ENCODE assay signal across 29 cellular contexts in genomic region chr3:14716593-14716992, GRCh38. TPM values are rescaled to one million over a fixed set of nuclear protein-coding genes. Genes with fewer than 3 reads are reported as not detected.
A peak's percentile ranks its signal among the peaks of the same experiment; 100 is the strongest.
DNase-seq lines count a peak whose midpoint lies in the region; ATAC-seq and TF ChIP-seq lines count a peak whose summit lies in the region.
"Had no signal": no experiment of that assay in that cellular context is flagged by ENCODE, and none has a peak within 500 bp of the region (broad histone marks: within the 10 kb centered on the region; RNA-seq: fewer than 3 reads in every experiment).

No MANE protein-coding gene starts in this region.

- no peaks in the 10 kb centered on the region for H3K27me3 ChIP-seq in upper lobe of right lung
- H3K27me3 ChIP-seq: body of pancreas, thyroid gland had no signal

- H3K9me3 ChIP-seq in HEK293 (ENCODE audit: control insufficient read depth, insufficient read depth, low read depth, low read length) (no peaks in the 10 kb centered on the region), upper lobe of right lung (no peaks in the 10 kb centered on the region)
- H3K9me3 ChIP-seq: body of pancreas, thyroid gland had no signal

- POLR2A ChIA-PET in HEK293 (lab: Yijun Ruan, JAX), result no interaction called here

- peak; percentile 50 for DNase-seq in AG20443 (ENCODE audit: low spot score)
- DNase-seq in SW480 (ENCODE audit: low spot score), result peak; percentile 50
- no peak for DNase-seq in omental fat pad (ENCODE audit: low spot score)
- DNase-seq in upper lobe of right lung, result no peak
- DNase-seq in KBM-7, result no peak
- no peak for DNase-seq in G401 (ENCODE audit: low spot score)
- DNase-seq: ACHN; activated CD4-positive, alpha-beta T cell treated with anti-CD3 and anti-CD28 coated beads for 48 hours; activated CD8-positive, alpha-beta memory T cell treated with anti-CD3 and anti-CD28 coated beads for 24 hours; activated gamma-delta T cell treated with Interleukin-2 at 50 U/mL for 16 hours; activated naive CD8-positive, alpha-beta T cell treated with anti-CD3 and anti-CD28 coated beads, Interleukin-2, amount 50 U/mL, for 24 hours; activated T-cell treated with anti-CD3 and anti-CD28 coated beads, Interleukin-2, amount 50 U/mL, for 1 hour; body of pancreas; Calu3; dermis blood vessel endothelial cell; HCEC 1CT; Kasumi-1; naive thymus-derived CD8-positive, alpha-beta T cell; NCI-H1048; NCI-H1694; occipital lobe; stimulated activated naive CD8-positive, alpha-beta T cell treated with anti-CD3 and anti-CD28 coated beads, Interleukin-15, amount 100 ng/mL, for 72 hours; thyroid gland had no signal

- H3K4me1 ChIP-seq in HEK293 (ENCODE audit: control insufficient read depth, insufficient read depth, low read length) (no peaks in the 10 kb centered on the region), upper lobe of right lung (no peaks in the 10 kb centered on the region)
- H3K4me1 ChIP-seq: body of pancreas, thyroid gland had no signal

- H3K27ac ChIP-seq in HEK293 (ENCODE audit: extremely low read depth, low read depth, low read length) (no peak overlapping the region), upper lobe of right lung (no peak overlapping the region)
- H3K27ac ChIP-seq: body of pancreas, thyroid gland had no signal

- CTCF ChIA-PET in HEK293 (lab: Yijun Ruan, JAX), result interaction anchor here (0.7 kb wide), 1 partner anchor 45 kb away, joined by 4 read pairs; no protein-coding TSS in a partner anchor

- H3K36me3 ChIP-seq in HEK293 (ENCODE audit: control insufficient read depth in 2 of 2, insufficient read depth in 1 of 2, low read length in 2 of 2), result peaks cover 0 to 1% of the 10 kb centered on the region in 2 experiments; a peak in 1 of 3 replicates
- no peaks in the 10 kb centered on the region for H3K36me3 ChIP-seq in upper lobe of right lung
- H3K36me3 ChIP-seq: thyroid gland had no signal

- TF ChIP-seq CTCF in HEK293 (tag by site-specific recombination; IDR thresholded peaks at IDR 0.05) (no peak), omental fat pad (IDR thresholded peaks at IDR 0.05) (no peak), upper lobe of right lung (IDR thresholded peaks at IDR 0.05) (no peak)

- H3K4me3 ChIP-seq in HEK293 (ENCODE audit: low read depth, low read length) (no peak overlapping the region), upper lobe of right lung (no peak overlapping the region)
- H3K4me3 ChIP-seq: body of pancreas, thyroid gland had no signal

- peak; percentile 28 for ATAC-seq in omental fat pad (ENCODE audit: low FRiP score)
- no peak for ATAC-seq in upper lobe of right lung
- ATAC-seq in GM19023 (IDR thresholded peaks at IDR 0.05; ENCODE audit: unreplicated experiment), result no peak
- ATAC-seq: activated naive CD8-positive, alpha-beta T cell treated with anti-CD3 and anti-CD28 coated beads, Interleukin-2, amount 50 U/mL, for 24 hours; body of pancreas; naive thymus-derived CD8-positive, alpha-beta T cell; Right ventricle myocardium inferior; stimulated activated naive CD8-positive, alpha-beta T cell treated with anti-CD3 and anti-CD28 coated beads, Interleukin-15, amount 100 ng/mL, for 72 hours had no signal

- intact Hi-C loops in upper lobe of right lung (cut with DNase I), result no loop called here

- in situ Hi-C loops in KBM-7 (cut with MboI; ENCODE audit: low pct_unique_long_range_greater_than_20kb, low sequenced_read_pairs), result no loop called here
- in situ Hi-C loops in G401 (cut with HindIII; ENCODE audit: low sequenced_read_pairs), result no loop called here

TF ChIP-seq in HEK293, 187 proteins besides CTCF, POLR2A, EP300 and RAD21:
- TF ChIP-seq ZNF138 (tag by site-specific recombination; IDR thresholded peaks at IDR 0.05; ENCODE audit: borderline replicate concordance) (no peak), ZFHX2 (tag by site-specific recombination; conservative IDR thresholded peaks at IDR 0.05) (0 out of 2 replicates have a peak, but pooled peaks have one; percentile 20)

RNA-seq across cellular contexts. Expression of gene C3orf20, which starts 41.7 kb away (rescaled TPM):
- total RNA-seq in omental fat pad (under 1 TPM in 2 of 4 donors, not detected in 2; 0.12 to 0.28 TPM), upper lobe of right lung (0.14 TPM)
- not detected in 2 replicates for total RNA-seq in G401 (2014; rRNA removed; shearing (Covaris generic))
- total RNA-seq: body of pancreas, dermis blood vessel endothelial cell, fibroblast of lung, lower leg skin, NCI-H460, Right ventricle myocardium inferior had no signal

Comparison
In these comparisons a context has a peak if more than half of its experiments do, and no peak if none do; other contexts are left out.
1. DNase-seq: peak in AG20443 (single experiment) and SW480 (single experiment); none in omental fat pad (single experiment), upper lobe of right lung (single experiment), KBM-7 (single experiment) and G401 (single experiment).